ENCODE assay signal across 8 cellular contexts in genomic region chr13:52449323-52450011, GRCh38. TPM values are rescaled to one million over a fixed set of nuclear protein-coding genes. Genes with fewer than 3 reads are reported as not detected.
DNase-seq lines count a peak whose midpoint lies in the region; ATAC-seq, FAIRE-seq and TF ChIP-seq lines count a peak whose summit lies in the region.

No MANE protein-coding gene starts in this region.

- SMC1A ChIA-PET in GM12878 (lab: Charles Lee; ENCODE audit: uncharacterized antibody, unreplicated experiment), result interaction anchor here (0.7 to 6.1 kb wide), 8 partner anchors 11 to 635 kb away, joined by 3 to 46 read pairs (median 3); no protein-coding TSS in a partner anchor

- H3K36me3 ChIP-seq in CD8-positive, alpha-beta T cell (ENCODE audit: insufficient read depth, low read length), result no peaks in the 10 kb centered on the region
- H3K36me3 ChIP-seq in HUES48 (ENCODE audit: control insufficient read depth, insufficient read depth, low read length) (peaks cover 6% of the 10 kb centered on the region), GM12878 (ENCODE audit: control insufficient read depth in 2 of 2, insufficient read depth in 2 of 2, low read length in 1 of 2) (no peaks in the 10 kb centered on the region), upper lobe of left lung (peaks cover 0 to 7% (median 0%) of the 10 kb centered on the region in 4 donors)

- no peak for DNase-seq in CD8-positive, alpha-beta T cell
- DNase-seq in GM12878 (ENCODE audit: low read depth, low spot score) (no peak), lower leg skin (ENCODE audit: low spot score in 2 of 2) (no peak), upper lobe of left lung (no peak), sciatic nerve (ENCODE audit: low spot score) (no peak), NCI-H1105 (lab: John Stamatoyannopoulos, UW) (no peak)

- peak overlapping the region; percentile 93 for H3K27ac Mint-ChIP-seq in CD8-positive, alpha-beta T cell

- H3K9ac ChIP-seq in HUES48 (ENCODE audit: low read depth, low read length) (peak overlapping the region; percentile 84), GM12878 (ENCODE audit: control insufficient read depth, insufficient read depth, low read length) (peak overlapping the region; percentile 93)

- no peak for TF ChIP-seq CTCF in CD8-positive, alpha-beta T cell (IDR thresholded peaks at IDR 0.05)
- TF ChIP-seq CTCF in GM12878 (IDR thresholded peaks at IDR 0.05 in 2 of 3, conservative IDR thresholded peaks at IDR 0.05 in 1 of 3; ENCODE audit: control insufficient read depth in 2 of 3, extremely low read depth in 1 of 3, insufficient read depth in 1 of 3, low read depth in 3 of 3, low read length in 3 of 3) (no peak), lower leg skin (IDR thresholded peaks at IDR 0.05) (no peak), upper lobe of left lung (IDR thresholded peaks at IDR 0.05) (no peak)

- no peak for FAIRE-seq in GM12878 (lab: Jason Lieb, UNC)

- RAD21 ChIA-PET in GM12878 (lab: Charles Lee; ENCODE audit: unreplicated experiment), result interaction anchor here (1.0 to 4.4 kb wide), 4 partner anchors 12 to 360 kb away, joined by 3 to 34 read pairs (median 5); no protein-coding TSS in a partner anchor

- H3K27ac ChIP-seq in CD8-positive, alpha-beta T cell (ENCODE audit: low read depth, low read length), result peak overlapping the region; percentile 82
- H3K27ac ChIP-seq in HUES48 (ENCODE audit: low read depth, low read length) (peak overlapping the region; percentile 84), GM12878 (ENCODE audit: control insufficient read depth, insufficient read depth) (peak overlapping the region; percentile 90), upper lobe of left lung (peak overlapping the region; percentile 93 to 98 (median 97))

- no peaks in the 10 kb centered on the region for H3K27me3 Mint-ChIP-seq in CD8-positive, alpha-beta T cell (ENCODE audit: low read depth)

- BruUV-seq in GM12878 (replicated peaks; lab: Mats Ljungman, UMichigan), result TSS peak; percentile 67

- H3K27me3 ChIP-seq in CD8-positive, alpha-beta T cell (ENCODE audit: insufficient read depth, low read length), result no peaks in the 10 kb centered on the region
- no peaks in the 10 kb centered on the region for H3K27me3 ChIP-seq in HUES48 (ENCODE audit: control insufficient read depth, insufficient read depth, low read length)
- no peaks in the 10 kb centered on the region for H3K27me3 ChIP-seq in GM12878 (replicated peaks in 1 of 2; ENCODE audit: control insufficient read depth in 2 of 2, insufficient read depth in 2 of 2, low read length in 1 of 2)
- no peaks in the 10 kb centered on the region for H3K27me3 ChIP-seq in upper lobe of left lung

- peak overlapping the region; percentile 90 for H2AFZ ChIP-seq in GM12878 (ENCODE audit: control insufficient read depth, low read depth, low read length)

- H3K4me3 ChIP-seq in CD8-positive, alpha-beta T cell (ENCODE audit: low read depth, low read length), result peak overlapping the region; percentile 90
- H3K4me3 ChIP-seq in HUES48 (ENCODE audit: low read depth, low read length) (peak overlapping the region; percentile 93), GM12878 (peak overlapping the region; percentile 69), lower leg skin (ENCODE audit: low read depth, poor library complexity, severe bottlenecking) (peak overlapping the region; percentile 77), upper lobe of left lung (peak overlapping the region; percentile 47 to 85 (median 72))

- H3K4me1 ChIP-seq in CD8-positive, alpha-beta T cell (ENCODE audit: insufficient read depth, low read length), result peaks cover 33% of the 10 kb centered on the region
- H3K4me1 ChIP-seq in HUES48 (ENCODE audit: control insufficient read depth, insufficient read depth, low read length) (peaks cover 16% of the 10 kb centered on the region), GM12878 (ENCODE audit: control insufficient read depth, insufficient read depth, low read length) (peaks cover 14% of the 10 kb centered on the region), upper lobe of left lung (peaks cover 24 to 37% (median 27%) of the 10 kb centered on the region in 4 donors)

- no peak for ATAC-seq in CD8-positive, alpha-beta T cell
- ATAC-seq in GM12878 (no peak; the same call in 1 of the 3 replicates), upper lobe of left lung (ENCODE audit: low FRiP score in 2 of 2) (no peak), GM19452 (IDR thresholded peaks at IDR 0.05; ENCODE audit: unreplicated experiment) (no peak), sciatic nerve (no peak)

- no peaks in the 10 kb centered on the region for H3K9me3 ChIP-seq in CD8-positive, alpha-beta T cell (ENCODE audit: low read length)
- H3K9me3 ChIP-seq in HUES48 (ENCODE audit: control insufficient read depth, insufficient read depth, low read length) (no peaks in the 10 kb centered on the region), GM12878 (replicated peaks; ENCODE audit: control insufficient read depth, insufficient read depth, low read length) (no peaks in the 10 kb centered on the region; the same call in 2 of the 3 replicates), upper lobe of left lung (no peaks in the 10 kb centered on the region)

- TF ChIP-seq EP300 in GM12878 (IDR thresholded peaks at IDR 0.05; ENCODE audit: borderline replicate concordance in 1 of 2, control insufficient read depth in 1 of 2, low read depth in 2 of 2, low read length in 2 of 2) (no peak), upper lobe of left lung (IDR thresholded peaks at IDR 0.05) (no peak)

- in situ Hi-C loops in GM12878 (cut with MboI), result loop anchor here (5.0 to 10.0 kb wide), 3 partner anchors 102 to 435 kb away; partner anchors contain the start of genes ALG11, ATP7B and SUGT1

- peaks cover 35% of the 10 kb centered on the region for H3K79me2 ChIP-seq in GM12878 (ENCODE audit: control insufficient read depth, insufficient read depth, low read length)

- TF ChIP-seq POLR2A in GM12878 (IDR thresholded peaks at IDR 0.05; ENCODE audit: low read depth, low read length) (no peak), lower leg skin (IDR thresholded peaks at IDR 0.05) (no peak), upper lobe of left lung (IDR thresholded peaks at IDR 0.05) (no peak)

- POLR2A ChIA-PET in CD8-positive, alpha-beta T cell (lab: Charles Lee), result interaction anchor here (0.7 to 2.3 kb wide), 5 partner anchors 22 to 621 kb away, joined by 3 to 7 read pairs (median 5); partner anchors contain the start of gene SUGT1
- POLR2A ChIA-PET in GM12878 (lab: Charles Lee), result interaction anchor here (1.4 to 1.6 kb wide), 2 partner anchors 100 to 255 kb away, joined by 3 to 4 read pairs; no protein-coding TSS in a partner anchor

- H3K4me1 Mint-ChIP-seq in CD8-positive, alpha-beta T cell (ENCODE audit: low read depth), result peaks cover 42% of the 10 kb centered on the region

- peaks cover 2% of the 10 kb centered on the region; the same call in 1 of the 2 replicates for H4K20me1 ChIP-seq in GM12878 (ENCODE audit: control insufficient read depth, insufficient read depth)

- H3K4me2 ChIP-seq in GM12878 (ENCODE audit: control insufficient read depth, insufficient read depth), result peak overlapping the region; percentile 88

- TF ChIP-seq RAD21 in GM12878 (IDR thresholded peaks at IDR 0.05; ENCODE audit: insufficient read depth, low read depth, low read length), result no peak

- intact Hi-C loops in CD8-positive, alpha-beta T cell (cut with DNase I, micrococcal nuclease), result loop anchor here (1.0 to 10.0 kb wide), 16 partner anchors 47 to 999 kb away; partner anchors contain the start of genes ALG11 (in 2 of the 2), SUGT1 (in 2 of the 2), WDFY2 (in 2 of the 2) and ATP7B (in 1 of the 2)
- intact Hi-C loops in GM12878 (cut with micrococcal nuclease; ENCODE audit: unreplicated experiment), result loop anchor here (1.0 to 10.0 kb wide), 5 partner anchors 106 to 635 kb away; partner anchors contain the start of genes ALG11, ATP7B and SUGT1
- intact Hi-C loops in lower leg skin (cut with DNase I; ENCODE audit: low total_unique reads), result no loop called here
- intact Hi-C loops in sciatic nerve (cut with DNase I), result no loop called here

- peak overlapping the region; percentile 89 for H3K4me3 Mint-ChIP-seq in CD8-positive, alpha-beta T cell

- CTCF ChIA-PET in CD8-positive, alpha-beta T cell (lab: Charles Lee), result interaction anchor here (0.8 to 2.3 kb wide), 10 partner anchors 8 to 449 kb away, joined by 3 to 16 read pairs (median 4); partner anchors contain the start of gene THSD1
- CTCF ChIA-PET in GM12878 (lab: Yijun Ruan, JAX), result interaction anchor here (0.8 to 5.3 kb wide), 12 partner anchors 8 to 437 kb away, joined by 3 to 82 read pairs (median 5); partner anchors contain the start of gene ALG11

- no peaks in the 10 kb centered on the region for H3K9me3 Mint-ChIP-seq in CD8-positive, alpha-beta T cell

- H3K36me3 Mint-ChIP-seq in CD8-positive, alpha-beta T cell, result peaks cover 14% of the 10 kb centered on the region

- WGBS in GM12878 (ENCODE audit: insufficient coverage, insufficient replicate concordance, low lambda C conversion rate, missing lambda C conversion rate), result 6% methylated on average over 11 of the region's 11 CpGs
- WGBS in lower leg skin, 2 donors, result 7 to 9% methylated on average over 11 of the region's 11 CpGs
- WGBS in upper lobe of left lung, 2 donors, result 7 to 8% methylated on average over 10 to 11 of the region's 11 CpGs

RNA-seq across cellular contexts. Expression of gene VPS36, which starts 1.0 kb away (rescaled TPM):
- total RNA-seq in CD8-positive, alpha-beta T cell, result 10 to 100 TPM; 20.7 to 24.7 TPM
- total RNA-seq in GM12878 (2013; cell fraction: nucleolus; rRNA removed), result 157 and 173 TPM in 2 replicates
- total RNA-seq in GM12878 (2014; rRNA removed) (24.4 and 26.5 TPM in 2 replicates), GM12878 (2014; rRNA removed; fragmentation: Illumina TruSeq; extraction: Trizol) (23.4 and 23.7 TPM in 2 replicates), GM12878 (2021) (16.1 and 16.3 TPM in 2 replicates), lower leg skin (100 to 1,000 TPM in 2 of 4 donors, 10 to 100 TPM in 2; 68.1 to 148 (median 92.6) TPM), upper lobe of left lung (10 to 100 TPM; 32.1 to 78.6 (median 37.7) TPM), sciatic nerve (50.2 TPM)
- 12.9 TPM for polyA plus RNA-seq in GM12878 (2011; ENCODE audit: low read depth)
- polyA plus RNA-seq in GM12878 (2011; rRNA removed) (25.7 and 41.5 TPM in 2 replicates), GM12878 (2014; fragmentation: Illumina TruSeq; extraction: Trizol) (26.7 and 35.6 TPM in 2 replicates), GM12878 (2014; fragmentation: Nextera tagmentation; extraction: Ambion mirVana) (10 to 100 TPM; 10.3 to 12.3 TPM), GM12878 (2014; rRNA removed) (22.8 and 25.2 TPM in 2 replicates), GM12878 (2016; fragmentation: Nextera tagmentation; extraction: Ambion mirVana) (10 to 100 TPM; 23.3 to 29.0 TPM)
- 8.5 and 10.3 TPM in 2 replicates for polyA plus RNA-seq in GM12878 (2011; cell fraction: cytosol; rRNA removed)
- polyA plus RNA-seq in GM12878 (2011; cell fraction: nucleus; rRNA removed), result 33.6 and 39.6 TPM in 2 replicates
- polyA plus RNA-seq in GM12878 (2012), result 15.5 and 16.1 TPM in 2 replicates
- polyA minus RNA-seq in GM12878 (2011; rRNA and poly(A)+ RNA removed), result 10.1 and 14.0 TPM in 2 replicates
- 6.3 and 10.4 TPM in 2 replicates for polyA minus RNA-seq in GM12878 (2011; cell fraction: cytosol; rRNA and poly(A)+ RNA removed)
- polyA minus RNA-seq in GM12878 (2011; cell fraction: nucleus; rRNA and poly(A)+ RNA removed), result 14.1 and 19.5 TPM in 2 replicates

RNA-seq across cellular contexts. Expression of gene CKAP2, which starts 5.8 kb away (rescaled TPM):
- 10 to 100 TPM; 52.3 to 57.0 TPM for total RNA-seq in CD8-positive, alpha-beta T cell
- total RNA-seq in GM12878 (2013; cell fraction: nucleolus; rRNA removed), result 39.3 and 45.4 TPM in 2 replicates
- total RNA-seq in GM12878 (2014; rRNA removed), result 32.2 and 39.3 TPM in 2 replicates
- 51.4 and 52.4 TPM in 2 replicates for total RNA-seq in GM12878 (2014; rRNA removed; fragmentation: Illumina TruSeq; extraction: Trizol)
- 41.6 and 42.9 TPM in 2 replicates for total RNA-seq in GM12878 (2021)
- 11.6 TPM for polyA plus RNA-seq in GM12878 (2011; ENCODE audit: low read depth)
- polyA plus RNA-seq in GM12878 (2011; rRNA removed), result 22.1 and 39.8 TPM in 2 replicates
- polyA plus RNA-seq in GM12878 (2011; cell fraction: cytosol; rRNA removed), result 9.4 and 13.8 TPM in 2 replicates
- polyA plus RNA-seq in GM12878 (2011; cell fraction: nucleus; rRNA removed), result 15.1 and 20.2 TPM in 2 replicates
- polyA plus RNA-seq in GM12878 (2012), result 21.3 and 28.3 TPM in 2 replicates
- polyA plus RNA-seq in GM12878 (2014; fragmentation: Illumina TruSeq; extraction: Trizol), result 58.6 and 65.3 TPM in 2 replicates
- 10 to 100 TPM; 20.9 to 21.8 TPM for polyA plus RNA-seq in GM12878 (2014; fragmentation: Nextera tagmentation; extraction: Ambion mirVana)
- polyA plus RNA-seq in GM12878 (2014; rRNA removed), result 20.6 and 25.6 TPM in 2 replicates
- 10 to 100 TPM; 58.5 to 62.3 TPM for polyA plus RNA-seq in GM12878 (2016; fragmentation: Nextera tagmentation; extraction: Ambion mirVana)
- polyA minus RNA-seq in GM12878 (2011; rRNA and poly(A)+ RNA removed), result 15.1 and 19.2 TPM in 2 replicates
- polyA minus RNA-seq in GM12878 (2011; cell fraction: cytosol; rRNA and poly(A)+ RNA removed), result 13.5 and 13.6 TPM in 2 replicates
- 10.3 and 14.7 TPM in 2 replicates for polyA minus RNA-seq in GM12878 (2011; cell fraction: nucleus; rRNA and poly(A)+ RNA removed)
- total RNA-seq in lower leg skin, result 10 to 100 TPM; 13.9 to 24.2 (median 22.0) TPM
- total RNA-seq in upper lobe of left lung, result 10 to 100 TPM in 1 of 6 donors, 1 to 10 TPM in 5; 4.2 to 18.2 (median 8.8) TPM
- total RNA-seq in sciatic nerve, result 9.5 TPM

RNA-seq across cellular contexts. Expression of gene THSD1, which starts 43.5 kb away (rescaled TPM):
- total RNA-seq in CD8-positive, alpha-beta T cell, result under 1 TPM; 0.25 to 0.38 TPM
- 1.1 and 1.3 TPM in 2 replicates for total RNA-seq in GM12878 (2013; cell fraction: nucleolus; rRNA removed)
- 0.17 and 0.38 TPM in 2 replicates for total RNA-seq in GM12878 (2014; rRNA removed)
- total RNA-seq in GM12878 (2014; rRNA removed; fragmentation: Illumina TruSeq; extraction: Trizol), result 0.13 and 0.28 TPM in 2 replicates
- total RNA-seq in GM12878 (2021), result 0.13 and 0.15 TPM in 2 replicates
- polyA plus RNA-seq in GM12878 (2011; ENCODE audit: low read depth), result not detected
- 0.07 and 0.12 TPM in 2 replicates for polyA plus RNA-seq in GM12878 (2011; rRNA removed)
- polyA plus RNA-seq in GM12878 (2011; cell fraction: cytosol; rRNA removed), result 0.03 TPM in 1 of 2 replicates, not detected in the other
- 0.29 and 0.31 TPM in 2 replicates for polyA plus RNA-seq in GM12878 (2011; cell fraction: nucleus; rRNA removed)
- polyA plus RNA-seq in GM12878 (2012), result 0.05 and 0.11 TPM in 2 replicates
- polyA plus RNA-seq in GM12878 (2014; fragmentation: Illumina TruSeq; extraction: Trizol), result 0.04 TPM in 1 of 2 replicates, not detected in the other
- under 1 TPM; 0.03 to 0.04 TPM for polyA plus RNA-seq in GM12878 (2014; fragmentation: Nextera tagmentation; extraction: Ambion mirVana)
- 0.09 and 0.20 TPM in 2 replicates for polyA plus RNA-seq in GM12878 (2014; rRNA removed)
- polyA plus RNA-seq in GM12878 (2016; fragmentation: Nextera tagmentation; extraction: Ambion mirVana), result not detected
- 0.26 and 0.95 TPM in 2 replicates for polyA minus RNA-seq in GM12878 (2011; rRNA and poly(A)+ RNA removed)
- polyA minus RNA-seq in GM12878 (2011; cell fraction: cytosol; rRNA and poly(A)+ RNA removed), result 0.40 TPM in 1 of 2 replicates, not detected in the other
- polyA minus RNA-seq in GM12878 (2011; cell fraction: nucleus; rRNA and poly(A)+ RNA removed), result 0.12 and 0.67 TPM in 2 replicates
- 1 to 10 TPM; 5.1 to 9.5 (median 6.3) TPM for total RNA-seq in lower leg skin
- total RNA-seq in upper lobe of left lung, result 10 to 100 TPM in 5 of 6 donors, 1 to 10 TPM in 1; 5.5 to 19.8 (median 12.1) TPM
- 13.4 TPM for total RNA-seq in sciatic nerve

Comparison
In these comparisons a context has a peak if more than half of its experiments do, and no peak if none do; other contexts are left out.
1. intact Hi-C loops: an anchor here in CD8-positive, alpha-beta T cell (1.0 to 10.0 kb wide) and GM12878 (1.0 to 10.0 kb wide); none called in lower leg skin and sciatic nerve.